8 cellular contexts compared by ENCODE assay signal in genomic region chr11:69292221-69292648, GRCh38. TPM values are rescaled to one million over a fixed set of nuclear protein-coding genes. Genes with fewer than 3 reads are reported as not detected.
DNase-seq lines count a peak whose midpoint lies in the region; ATAC-seq and TF ChIP-seq lines count a peak whose summit lies in the region.

No MANE protein-coding gene starts in this region.

- H3K4me1 ChIP-seq in adrenal gland (replicated peaks in 1 of 2) (peaks cover 9 to 11% of the 10 kb centered on the region in 2 donors), left lung (peaks cover 14 to 54% of the 10 kb centered on the region in 2 donors)

- no peak overlapping the region for H3K4me3 Mint-ChIP-seq in type B pancreatic cell

- H3K27ac ChIP-seq in adrenal gland (no peak overlapping the region), left lung (no peak overlapping the region)

- intact Hi-C loops in adrenal gland (cut with DNase I): loop anchor here (5.0 to 10.0 kb wide), 3 partner anchors 153 to 350 kb away; partner anchors contain the start of gene CCND1 (in 1 of the 2)
- intact Hi-C loops in left lung (cut with DNase I): loop anchor here (2.0 to 10.0 kb wide), 3 partner anchors 153 to 353 kb away; partner anchors contain the start of gene CCND1 (in 2 of the 2)

- H3K9me3 Mint-ChIP-seq in type B pancreatic cell: no peaks in the 10 kb centered on the region

- H3K9me3 ChIP-seq in adrenal gland (replicated peaks in 1 of 3) (no peaks in the 10 kb centered on the region), left lung (no peaks in the 10 kb centered on the region)

- 23 to 43% (median 32%) methylated on average over 5 to 8 of the region's 8 CpGs for WGBS in adrenal gland, 4 donors

- TF ChIP-seq CTCF in adrenal gland (IDR thresholded peaks at IDR 0.05) (peak; percentile 51 to 76 (median 72)), left lung (IDR thresholded peaks at IDR 0.05) (peak; percentile 68 to 86), type B pancreatic cell (conservative IDR thresholded peaks at IDR 0.05) (peak; percentile 74)

- H3K4me3 ChIP-seq in adrenal gland: no peak overlapping the region
- H3K4me3 ChIP-seq in left lung: no peak overlapping the region

- H3K27ac Mint-ChIP-seq in type B pancreatic cell: no peak overlapping the region

- H3K4me1 Mint-ChIP-seq in type B pancreatic cell (ENCODE audit: unreplicated experiment): peaks cover 19% of the 10 kb centered on the region

- H3K36me3 Mint-ChIP-seq in type B pancreatic cell: no peaks in the 10 kb centered on the region

- DNase-seq in Daoy (ENCODE audit: low read depth): peak; percentile 42
- DNase-seq in OCI-M1 (lab: John Stamatoyannopoulos, UW): peak; percentile 89
- DNase-seq in adrenal gland: peak in 2 of 7 donors; percentile 30 to 39
- peak in 1 of 2 donors; percentile 87 for DNase-seq in left lung
- no peak for DNase-seq in type B pancreatic cell (ENCODE audit: extremely low spot score, unreplicated experiment)
- no peak for DNase-seq in NCI-H1105 (lab: John Stamatoyannopoulos, UW)
- DNase-seq in occipital lobe (lab: John Stamatoyannopoulos, UW): no peak

- H3K27me3 ChIP-seq in adrenal gland (no peaks in the 10 kb centered on the region), left lung (no peaks in the 10 kb centered on the region)

- H3K27me3 Mint-ChIP-seq in type B pancreatic cell: no peaks in the 10 kb centered on the region

- ATAC-seq in left lung: no peak
- no peak for ATAC-seq in HG03457 (IDR thresholded peaks at IDR 0.05; ENCODE audit: unreplicated experiment)

- H3K36me3 ChIP-seq in adrenal gland (replicated peaks in 1 of 2) (no peaks in the 10 kb centered on the region), left lung (no peaks in the 10 kb centered on the region)

- no peak for TF ChIP-seq POLR2A in adrenal gland (IDR thresholded peaks at IDR 0.05)

RNA-seq across cellular contexts. Expression of gene MYEOV, which starts 1.7 kb away (rescaled TPM):
- total RNA-seq in Daoy (2014; rRNA removed; shearing (Covaris generic)): 5.6 and 13.6 TPM in 2 replicates
- total RNA-seq in adrenal gland (1 to 10 TPM in 1 of 8 donors, under 1 TPM in 4, not detected in 3; 0.14 to 1.6 (median 0.34) TPM), left lung (under 1 TPM; 0.47 to 0.85 TPM), type B pancreatic cell (ENCODE audit: low replicate concordance) (4.1 and 4.3 TPM in 2 replicates), occipital lobe (not detected)
- polyA plus RNA-seq in adrenal gland: under 1 TPM; 0.10 to 0.32 (median 0.22) TPM

Comparison
In these comparisons a context has a peak if more than half of its experiments do, and no peak if none do; other contexts are left out.
1. DNase-seq: peak in Daoy (single experiment) and OCI-M1 (single experiment); none in type B pancreatic cell (single experiment), NCI-H1105 (single experiment) and occipital lobe (single experiment).
2. Peak in every context shown above with its lines, with median percentiles within 50 percentile points of each other: CTCF ChIP-seq.